ENCODE assay signal across 1 cellular context in genomic region chr7:46625032-46625431, GRCh38.
TF ChIP-seq lines count a peak whose summit lies in the region.

No MANE protein-coding gene starts in this region.

TF ChIP-seq in WTC11, 78 proteins besides CTCF, POLR2A, EP300 and RAD21 (continued from another document):
- TF ChIP-seq ZNF532 (CRISPR knock-in tag; IDR thresholded peaks at IDR 0.05; ENCODE audit: borderline replicate concordance) = no peak
- TF ChIP-seq GTF2I (CRISPR knock-in tag; conservative IDR thresholded peaks at IDR 0.05) = no peak
- no peak for TF ChIP-seq CBFB (CRISPR knock-in tag; IDR thresholded peaks at IDR 0.05; ENCODE audit: low read depth)
- no peak for TF ChIP-seq ZNF317 (CRISPR knock-in tag; IDR thresholded peaks at IDR 0.05; ENCODE audit: borderline replicate concordance, low read depth)
- TF ChIP-seq ZBTB43 (CRISPR knock-in tag; IDR thresholded peaks at IDR 0.05) = no peak
- no peak for TF ChIP-seq NFE2L1 (CRISPR knock-in tag; IDR thresholded peaks at IDR 0.05)
- no peak for TF ChIP-seq TEAD1 (CRISPR knock-in tag; IDR thresholded peaks at IDR 0.05)
- no peak for TF ChIP-seq PREB (CRISPR knock-in tag; IDR thresholded peaks at IDR 0.05; ENCODE audit: borderline replicate concordance)
- TF ChIP-seq ZNF396 (CRISPR knock-in tag; IDR thresholded peaks at IDR 0.05; ENCODE audit: borderline replicate concordance) = no peak
- TF ChIP-seq USF2 (CRISPR knock-in tag; IDR thresholded peaks at IDR 0.05) = no peak
- TF ChIP-seq CREM (CRISPR knock-in tag; IDR thresholded peaks at IDR 0.05) = no peak
- TF ChIP-seq ZMAT4 (CRISPR knock-in tag; IDR thresholded peaks at IDR 0.05) = no peak
- no peak for TF ChIP-seq FOXK1 (CRISPR knock-in tag; IDR thresholded peaks at IDR 0.05)
TF ChIP-seq in WTC11: peak in this region for 0.
